In genomic region chr14:99441157-99441870, GRCh38 we compare ENCODE assay signal across 10 cellular contexts. TPM values are rescaled to one million over a fixed set of nuclear protein-coding genes. Genes with fewer than 3 reads are reported as not detected.
A peak's percentile ranks its signal among the peaks of the same experiment; 100 is the strongest.
DNase-seq lines count a peak whose midpoint lies in the region; ATAC-seq lines count a peak whose summit lies in the region.
"Had no signal": no experiment of that assay in that cellular context is flagged by ENCODE, and none has a peak within 500 bp of the region (broad histone marks: within the 10 kb centered on the region; RNA-seq: fewer than 3 reads in every experiment).

No MANE protein-coding gene starts in this region.

- no peaks in the 10 kb centered on the region for H3K27me3 Mint-ChIP-seq in naive B cell

- peaks cover 16 to 33% (median 27%) of the 10 kb centered on the region in 3 donors for H3K4me1 Mint-ChIP-seq in naive B cell

- ATAC-seq in HG03432 (IDR thresholded peaks at IDR 0.05; ENCODE audit: unreplicated experiment) (peak; percentile 22), naive B cell (ENCODE audit: low read depth in 2 of 2) (no peak), GM18868 (IDR thresholded peaks at IDR 0.05; ENCODE audit: unreplicated experiment) (no peak), GM19351 (IDR thresholded peaks at IDR 0.05; ENCODE audit: unreplicated experiment) (no peak)

- peaks cover 22 to 26% of the 10 kb centered on the region in 2 donors for H3K36me3 Mint-ChIP-seq in naive B cell

- DNase-seq in DMS114 treated with DMSO at 0.1 percent for 48 hours (lab: John Stamatoyannopoulos, UW; ENCODE audit: unreplicated experiment) (peak; percentile 6), cerebellar cortex (ENCODE audit: low spot score) (peak; percentile 17), naive B cell (no peak), activated gamma-delta T cell treated with Interleukin-2 at 50 U/mL for 16 hours (no peak)
- DNase-seq in activated effector memory CD4-positive, alpha-beta T cell treated with anti-CD3 and anti-CD28 coated beads, Interleukin-2, amount 50 U/mL, for 16 hours, result no peak
- DNase-seq: activated naive CD4-positive, alpha-beta T cell; NCI-H187 treated with DMSO at 0.1 percent for 48 hours had no signal

- H3K4me3 Mint-ChIP-seq in naive B cell, result peak overlapping the region in 1 of 8 donors; percentile 43

- peak overlapping the region; percentile 20 to 69 (median 38) for H3K27ac Mint-ChIP-seq in naive B cell

- H3K9me3 Mint-ChIP-seq in naive B cell, result no peaks in the 10 kb centered on the region

RNA-seq across cellular contexts. Expression of gene SETD3, which starts 39.3 kb away (rescaled TPM):
- 10 to 100 TPM; 22.4 to 30.8 (median 26.3) TPM for polyA plus RNA-seq in naive B cell (ENCODE audit: low read depth in 6 of 6)

RNA-seq across cellular contexts. Expression of gene CCNK, which starts 39.9 kb away (rescaled TPM):
- polyA plus RNA-seq in naive B cell (ENCODE audit: low read depth in 6 of 6), result 10 to 100 TPM; 15.5 to 30.7 (median 23.1) TPM

Comparison
In these comparisons a context has a peak if more than half of its experiments do, and no peak if none do; other contexts are left out.
1. DNase-seq: peak in DMS114 treated with DMSO at 0.1 percent for 48 hours (single experiment) and cerebellar cortex (single experiment); none in naive B cell (single experiment), activated effector memory CD4-positive, alpha-beta T cell treated with anti-CD3 and anti-CD28 coated beads, Interleukin-2, amount 50 U/mL, for 16 hours (single experiment) and activated gamma-delta T cell treated with Interleukin-2 at 50 U/mL for 16 hours (single experiment).